Comparison of ENCODE assay signal across 32 cellular contexts in genomic region chr5:73318308-73318719, GRCh38.
DNase-seq lines count a peak whose midpoint lies in the region; FAIRE-seq and TF ChIP-seq lines count a peak whose summit lies in the region.
"Had no signal": no experiment of that assay in that cellular context is flagged by ENCODE, and none has a peak within 500 bp of the region (broad histone marks: within the 10 kb centered on the region; RNA-seq: fewer than 3 reads in every experiment).

No MANE protein-coding gene starts in this region.

- peaks cover 5% of the 10 kb centered on the region for H3K27me3 Mint-ChIP-seq in astrocyte (ENCODE audit: low read depth, unreplicated experiment)

- POLR2A ChIA-PET in AG04450 (lab: Yijun Ruan, JAX) (interaction anchor here (1.1 kb wide), 1 partner anchor 47 kb away, joined by 5 read pairs; no protein-coding TSS in a partner anchor), HEK293 (lab: Yijun Ruan, JAX) (no interaction called here)

- H3K4me3 Mint-ChIP-seq in astrocyte (ENCODE audit: unreplicated experiment): no peak overlapping the region
- H3K4me3 Mint-ChIP-seq: CD4-positive, alpha-beta memory T cell; naive thymus-derived CD8-positive, alpha-beta T cell had no signal

- peaks cover 3% of the 10 kb centered on the region for H3K9me3 Mint-ChIP-seq in astrocyte (ENCODE audit: unreplicated experiment)
- H3K9me3 Mint-ChIP-seq: activated naive CD4-positive, alpha-beta T cell treated with anti-CD3 and anti-CD28 coated beads, Interleukin-2, amount 50 U/mL, for 72 hours had no signal

- no peak overlapping the region for H3K9ac ChIP-seq in astrocyte (ENCODE audit: low read length)

- TF ChIP-seq POLR2A in esophagus squamous epithelium (IDR thresholded peaks at IDR 0.05): no peak

- H3K9me3 ChIP-seq in AG04450 (ENCODE audit: control insufficient read depth, insufficient read depth, low read length) (no peaks in the 10 kb centered on the region), HEK293 (ENCODE audit: control insufficient read depth, insufficient read depth, low read depth, low read length) (no peaks in the 10 kb centered on the region), astrocyte (ENCODE audit: insufficient read depth, low read depth, low read length) (no peaks in the 10 kb centered on the region), esophagus squamous epithelium (no peaks in the 10 kb centered on the region), ascending aorta (no peaks in the 10 kb centered on the region)
- H3K9me3 ChIP-seq: gastroesophageal sphincter, MG63, psoas muscle, suprapubic skin, uterus had no signal

- H4K20me1 ChIP-seq in astrocyte (ENCODE audit: insufficient read depth, low read length): no peaks in the 10 kb centered on the region

- TF ChIP-seq CTCF in AG04450 (IDR thresholded peaks at IDR 0.05; ENCODE audit: low read depth, low read length): no peak
- TF ChIP-seq CTCF in HEK293 (tag by site-specific recombination; IDR thresholded peaks at IDR 0.05): no peak
- TF ChIP-seq CTCF in astrocyte (IDR thresholded peaks at IDR 0.05; ENCODE audit: insufficient read depth, low read depth, low read length): no peak
- no peak for TF ChIP-seq CTCF in fibroblast of the aortic adventitia (IDR thresholded peaks at IDR 0.05; ENCODE audit: insufficient read depth, low read length)
- TF ChIP-seq CTCF in esophagus squamous epithelium (IDR thresholded peaks at IDR 0.05): no peak
- no peak for TF ChIP-seq CTCF in ascending aorta (IDR thresholded peaks at IDR 0.05)

- H2AFZ ChIP-seq in astrocyte (ENCODE audit: low read depth, low read length): no peak overlapping the region

- H3K4me1 ChIP-seq in HEK293 (ENCODE audit: control insufficient read depth, insufficient read depth, low read length) (no peaks in the 10 kb centered on the region), astrocyte (ENCODE audit: insufficient read depth, low read length) (peaks cover 22% of the 10 kb centered on the region), esophagus squamous epithelium (no peaks in the 10 kb centered on the region), ascending aorta (no peaks in the 10 kb centered on the region)
- H3K4me1 ChIP-seq: gastroesophageal sphincter, psoas muscle, suprapubic skin, uterus had no signal

- H3K4me3 ChIP-seq in AG04450 (ENCODE audit: low read depth, low read length): no peak overlapping the region
- no peak overlapping the region for H3K4me3 ChIP-seq in HEK293 (ENCODE audit: low read depth, low read length)
- no peak overlapping the region for H3K4me3 ChIP-seq in astrocyte (ENCODE audit: insufficient read depth, low read depth, low read length)
- no peak overlapping the region for H3K4me3 ChIP-seq in fibroblast of the aortic adventitia (ENCODE audit: low read depth, low read length)
- H3K4me3 ChIP-seq in esophagus squamous epithelium: no peak overlapping the region
- no peak overlapping the region for H3K4me3 ChIP-seq in ascending aorta
- H3K4me3 ChIP-seq: gastroesophageal sphincter, K562, MG63, psoas muscle, suprapubic skin, uterus had no signal

- H3K4me2 ChIP-seq in astrocyte (ENCODE audit: low read length): no peak overlapping the region

- FAIRE-seq in astrocyte (lab: Jason Lieb, UNC): peak; percentile 39
- FAIRE-seq: A204.1, K562 had no signal

- WGBS in esophagus squamous epithelium, 2 donors: 29 to 35% methylated on average over 1 of the region's 1 CpG

- H3K27ac ChIP-seq in AG04450 (ENCODE audit: low read depth, low read length): no peak overlapping the region
- no peak overlapping the region for H3K27ac ChIP-seq in HEK293 (ENCODE audit: extremely low read depth, low read depth, low read length)
- H3K27ac ChIP-seq in astrocyte (ENCODE audit: low read depth, low read length): peak overlapping the region; percentile 35
- H3K27ac ChIP-seq in esophagus squamous epithelium: no peak overlapping the region
- H3K27ac ChIP-seq in ascending aorta: no peak overlapping the region
- H3K27ac ChIP-seq: gastroesophageal sphincter, psoas muscle, suprapubic skin, uterus had no signal

- no peaks in the 10 kb centered on the region for H3K79me2 ChIP-seq in astrocyte (ENCODE audit: insufficient read depth, low read length)

- no peak overlapping the region for H3K27ac Mint-ChIP-seq in astrocyte (ENCODE audit: unreplicated experiment)
- H3K27ac Mint-ChIP-seq: activated naive CD4-positive, alpha-beta T cell treated with anti-CD3 and anti-CD28 coated beads, Interleukin-2, amount 50 U/mL, for 72 hours; CD4-positive, alpha-beta memory T cell; naive thymus-derived CD8-positive, alpha-beta T cell had no signal

- CTCF ChIA-PET in AG04450 (lab: Charles Lee) (no interaction called here), HEK293 (lab: Yijun Ruan, JAX) (interaction anchor here (0.7 kb wide), 2 partner anchors 33 to 102 kb away, joined by 3 read pairs; no protein-coding TSS in a partner anchor)

- peaks cover 20% of the 10 kb centered on the region for H3K4me1 Mint-ChIP-seq in astrocyte (ENCODE audit: low read depth, unreplicated experiment)
- H3K4me1 Mint-ChIP-seq: CD4-positive, alpha-beta memory T cell had no signal

- intact Hi-C loops in esophagus squamous epithelium (cut with DNase I): no loop called here
- intact Hi-C loops in ascending aorta (cut with DNase I): no loop called here

- peak; percentile 54 for DNase-seq in AG04450 (ENCODE audit: low read depth, low spot score)
- DNase-seq in astrocyte (ENCODE audit: low read depth): peak; percentile 81
- peak; percentile 69 for DNase-seq in fibroblast of the aortic adventitia (ENCODE audit: low read depth)
- DNase-seq in esophagus squamous epithelium (lab: John Stamatoyannopoulos, UW): no peak
- DNase-seq in ascending aorta (ENCODE audit: low spot score in 2 of 2): no peak
- no peak for DNase-seq in SIG-M5 (lab: John Stamatoyannopoulos, UW)
- no peak for DNase-seq in NCI-H510A (lab: John Stamatoyannopoulos, UW)
- DNase-seq: activated CD4-positive, alpha-beta T cell treated with anti-CD3 and anti-CD28 coated beads for 4 hours; activated T-cell treated with anti-CD3 and anti-CD28 coated beads for 4 hours; CD4-positive, alpha-beta memory T cell; effector CD4-positive, alpha-beta T cell; GOT3; hippocampal formation; left ventricle myocardium superior; MG63; naive thymus-derived CD8-positive, alpha-beta T cell; NCI-H1105 treated with DMSO at 0.1 percent for 48 hours; NCI-H1930; NCI-H2227 treated with DMSO at 0.1 percent for 48 hours; NCI-H69; nucleus accumbens; psoas muscle; stimulated activated CD4-positive, alpha-beta T cell treated with anti-CD3 and anti-CD28 coated beads, Interleukin-15, amount 100 ng/mL, for 24 hours; stimulated activated naive CD4-positive, alpha-beta T cell; T-helper 2 cell; uterus had no signal

- H3K36me3 ChIP-seq in HEK293 (ENCODE audit: control insufficient read depth in 2 of 2, insufficient read depth in 1 of 2, low read length in 2 of 2) (no peaks in the 10 kb centered on the region), astrocyte (ENCODE audit: insufficient read depth, low read length) (no peaks in the 10 kb centered on the region), esophagus squamous epithelium (no peaks in the 10 kb centered on the region), ascending aorta (no peaks in the 10 kb centered on the region)
- H3K36me3 ChIP-seq: gastroesophageal sphincter, MG63, suprapubic skin, uterus had no signal

- H3K27me3 ChIP-seq in AG04450 (ENCODE audit: control insufficient read depth, insufficient read depth, low read length): no peaks in the 10 kb centered on the region
- no peaks in the 10 kb centered on the region for H3K27me3 ChIP-seq in astrocyte (ENCODE audit: insufficient read depth, low read length)
- H3K27me3 ChIP-seq in esophagus squamous epithelium: peaks cover 0 to 53% (median 0%) of the 10 kb centered on the region in 4 donors
- H3K27me3 ChIP-seq in ascending aorta: no peaks in the 10 kb centered on the region
- H3K27me3 ChIP-seq: MG63 had no signal

- H3K36me3 Mint-ChIP-seq in astrocyte (ENCODE audit: low read depth, unreplicated experiment): peaks cover 3% of the 10 kb centered on the region
- H3K36me3 Mint-ChIP-seq: CD4-positive, alpha-beta memory T cell had no signal

TF ChIP-seq in HEK293, 187 proteins besides CTCF, POLR2A, EP300 and RAD21:
- TF ChIP-seq, protein P1, sequence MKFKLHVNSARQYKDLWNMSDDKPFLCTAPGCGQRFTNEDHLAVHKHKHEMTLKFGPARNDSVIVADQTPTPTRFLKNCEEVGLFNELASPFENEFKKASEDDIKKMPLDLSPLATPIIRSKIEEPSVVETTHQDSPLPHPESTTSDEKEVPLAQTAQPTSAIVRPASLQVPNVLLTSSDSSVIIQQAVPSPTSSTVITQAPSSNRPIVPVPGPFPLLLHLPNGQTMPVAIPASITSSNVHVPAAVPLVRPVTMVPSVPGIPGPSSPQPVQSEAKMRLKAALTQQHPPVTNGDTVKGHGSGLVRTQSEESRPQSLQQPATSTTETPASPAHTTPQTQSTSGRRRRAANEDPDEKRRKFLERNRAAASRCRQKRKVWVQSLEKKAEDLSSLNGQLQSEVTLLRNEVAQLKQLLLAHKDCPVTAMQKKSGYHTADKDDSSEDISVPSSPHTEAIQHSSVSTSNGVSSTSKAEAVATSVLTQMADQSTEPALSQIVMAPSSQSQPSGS (tag by site-specific recombination; IDR thresholded peaks at IDR 0.05; ENCODE audit: low read depth): peak; percentile 36; the same call in 1 of the 2 replicates
- TF ChIP-seq TCF7L2 (IDR thresholded peaks at IDR 0.05; ENCODE audit: borderline replicate concordance, low read depth, low read length): no peak
TF ChIP-seq in HEK293: peak in this region for 1.

Comparison
In these comparisons a context has a peak if more than half of its experiments do, and no peak if none do; other contexts are left out.
1. DNase-seq: peak in AG04450 (single experiment), astrocyte (single experiment) and fibroblast of the aortic adventitia (single experiment); none in esophagus squamous epithelium (single experiment), ascending aorta (0 of 2), SIG-M5 (single experiment) and NCI-H510A (single experiment).